Comparison of ENCODE assay signal across 19 cellular contexts in genomic region chr6:163263196-163263595, GRCh38.
DNase-seq lines count a peak whose midpoint lies in the region; ATAC-seq and TF ChIP-seq lines count a peak whose summit lies in the region.
"Had no signal": no experiment of that assay in that cellular context is flagged by ENCODE, and none has a peak within 500 bp of the region (broad histone marks: within the 10 kb centered on the region; RNA-seq: fewer than 3 reads in every experiment).

No MANE protein-coding gene starts in this region.

- intact Hi-C loops in sciatic nerve (cut with DNase I): no loop called here

- peaks cover 54% of the 10 kb centered on the region for H3K4me1 Mint-ChIP-seq in GM23338
- H3K4me1 Mint-ChIP-seq: activated CD4-positive, alpha-beta T cell treated with anti-CD3 and anti-CD28 coated beads, Interleukin-2, amount 10 ng/mL, durations not matched to agents 7 days and 5 days had no signal

- DNase-seq in SK-MEL-5 (ENCODE audit: low read depth, low spot score) (peak; percentile 84), hypothalamus (lab: John Stamatoyannopoulos, UW) (peak in 35 of 51 donors; percentile 22 to 85 (median 65)), sciatic nerve (ENCODE audit: low spot score) (no peak), GM23338 (ENCODE audit: low spot score) (no peak)
- DNase-seq in activated CD4-positive, alpha-beta T cell treated with anti-CD3 and anti-CD28 coated beads, Interleukin-2, amount 50 U/mL, for 1 hour: no peak
- DNase-seq: activated CD4-positive, alpha-beta T cell treated with anti-CD3 and anti-CD28 coated beads, Interleukin-2, amount 10 ng/mL, durations not matched to agents 7 days and 5 days; esophagus squamous epithelium; HFFc6; left colon; NCI-H146; NCI-H2227 treated with DMSO at 0.1 percent for 48 hours; NK-92 treated with Interleukin-12 subunit alpha and Interleukin-12 subunit beta, amount 100 ng/mL, for 24 hours; upper lobe of right lung had no signal

- H3K27ac Mint-ChIP-seq in GM23338: no peak overlapping the region
- H3K27ac Mint-ChIP-seq: activated CD4-positive, alpha-beta T cell treated with anti-CD3 and anti-CD28 coated beads, Interleukin-2, amount 10 ng/mL, durations not matched to agents 7 days and 5 days; HFFc6; stimulated activated memory B cell treated with anti-CD40 and anti-IgM and Interleukin-4, amounts not matched to agents 10 μg/mL and 1 μg/mL and 100 μg/mL, for 72 hours had no signal

- H3K4me3 Mint-ChIP-seq in GM23338: no peak overlapping the region
- H3K4me3 Mint-ChIP-seq: activated CD4-positive, alpha-beta T cell treated with anti-CD3 and anti-CD28 coated beads, Interleukin-2, amount 10 ng/mL, durations not matched to agents 7 days and 5 days; HFFc6; stimulated activated memory B cell treated with anti-CD40 and anti-IgM and Interleukin-4, amounts not matched to agents 10 μg/mL and 1 μg/mL and 100 μg/mL, for 72 hours had no signal

- no peak overlapping the region for H3K4me3 ChIP-seq in GM23338
- H3K4me3 ChIP-seq: ascending aorta, esophagus squamous epithelium, upper lobe of right lung had no signal

- peak overlapping the region; percentile 98 for H3K27ac ChIP-seq in cingulate gyrus (ENCODE audit: low read depth, low read length)
- H3K27ac ChIP-seq in GM23338 (ENCODE audit: low read depth): no peak overlapping the region
- H3K27ac ChIP-seq: ascending aorta, esophagus squamous epithelium, RWPE1, upper lobe of right lung had no signal

- peaks cover 33% of the 10 kb centered on the region for H3K27me3 ChIP-seq in GM23338 (ENCODE audit: insufficient read depth)
- H3K27me3 ChIP-seq: ascending aorta, upper lobe of right lung had no signal

- peaks cover 11% of the 10 kb centered on the region for H3K9me2 ChIP-seq in GM23338 (ENCODE audit: insufficient read depth)

- no peak overlapping the region for H3K4me2 ChIP-seq in GM23338

- H3K36me3 Mint-ChIP-seq in GM23338 (ENCODE audit: low read depth): peaks cover 9% of the 10 kb centered on the region; the same call in 2 of the 3 replicates
- H3K36me3 Mint-ChIP-seq: stimulated activated memory B cell treated with anti-CD40 and anti-IgM and Interleukin-4, amounts not matched to agents 10 μg/mL and 1 μg/mL and 100 μg/mL, for 72 hours had no signal

- TF ChIP-seq CTCF in GM23338 (conservative IDR thresholded peaks at IDR 0.05; ENCODE audit: low read depth in 2 of 2): no peak

- H4K20me1 ChIP-seq in GM23338 (replicated peaks; ENCODE audit: insufficient read depth): no peaks in the 10 kb centered on the region

- H3K27me3 Mint-ChIP-seq in GM23338 (ENCODE audit: insufficient read depth, low read depth, poor library complexity): peaks cover 29% of the 10 kb centered on the region
- H3K27me3 Mint-ChIP-seq: activated CD4-positive, alpha-beta T cell treated with anti-CD3 and anti-CD28 coated beads, Interleukin-2, amount 10 ng/mL, durations not matched to agents 7 days and 5 days had no signal

- in situ Hi-C loops in SK-MEL-5 (cut with HindIII; ENCODE audit: low pct_unique_long_range_greater_than_20kb, low sequenced_read_pairs): no loop called here

- H3K4me1 ChIP-seq in GM23338 (ENCODE audit: insufficient read depth): peaks cover 24% of the 10 kb centered on the region

- H2AFZ ChIP-seq in GM23338: no peak overlapping the region

- H3F3A ChIP-seq in GM23338 (replicated peaks; ENCODE audit: low read depth): peaks cover 12% of the 10 kb centered on the region

- peaks cover 10% of the 10 kb centered on the region; the same call in 1 of the 3 replicates for H3K9me3 Mint-ChIP-seq in GM23338
- H3K9me3 Mint-ChIP-seq: activated CD4-positive, alpha-beta T cell treated with anti-CD3 and anti-CD28 coated beads, Interleukin-2, amount 10 ng/mL, durations not matched to agents 7 days and 5 days; stimulated activated memory B cell treated with anti-CD40 and anti-IgM and Interleukin-4, amounts not matched to agents 10 μg/mL and 1 μg/mL and 100 μg/mL, for 72 hours had no signal

- H3K79me2 ChIP-seq in GM23338 (replicated peaks; ENCODE audit: insufficient read depth): no peaks in the 10 kb centered on the region

- ATAC-seq in sciatic nerve (peak; percentile 86), GM23338 (no peak), GM18502 (IDR thresholded peaks at IDR 0.05; ENCODE audit: poor library complexity, unreplicated experiment) (no peak), GM19397 (IDR thresholded peaks at IDR 0.05; ENCODE audit: unreplicated experiment) (no peak)
- ATAC-seq: left colon; stimulated activated memory B cell treated with anti-CD40 and anti-IgM and Interleukin-4, amounts not matched to agents 10 μg/mL and 1 μg/mL and 100 μg/mL, for 72 hours; upper lobe of right lung had no signal

- no peaks in the 10 kb centered on the region for H3K36me3 ChIP-seq in GM23338 (ENCODE audit: insufficient read depth)
- H3K36me3 ChIP-seq: ascending aorta, esophagus squamous epithelium, upper lobe of right lung had no signal

TF ChIP-seq in GM23338, 12 proteins besides CTCF, POLR2A, EP300 and RAD21 (continues in another document):
- TF ChIP-seq STAT1 (IDR thresholded peaks at IDR 0.05; ENCODE audit: unreplicated experiment): no peak
- no peak for TF ChIP-seq NANOG (IDR thresholded peaks at IDR 0.05; ENCODE audit: borderline replicate concordance)
- TF ChIP-seq CREB1 (CRISPR knock-in tag; IDR thresholded peaks at IDR 0.05; ENCODE audit: low read depth): no peak
- TF ChIP-seq ZNF114 (CRISPR knock-in tag; IDR thresholded peaks at IDR 0.05): no peak
- no peak for TF ChIP-seq EZH2 (IDR thresholded peaks at IDR 0.05; ENCODE audit: low read depth, unreplicated experiment)
- no peak for TF ChIP-seq EZH2phosphoT487 (IDR thresholded peaks at IDR 0.05; ENCODE audit: unreplicated experiment)
- TF ChIP-seq ETS1 (IDR thresholded peaks at IDR 0.05): no peak
- no peak for TF ChIP-seq REST (IDR thresholded peaks at IDR 0.05; ENCODE audit: unreplicated experiment)
- TF ChIP-seq JUNB (IDR thresholded peaks at IDR 0.05; ENCODE audit: unreplicated experiment): no peak
- no peak for TF ChIP-seq ZNF331 (CRISPR knock-in tag; IDR thresholded peaks at IDR 0.05; ENCODE audit: low read depth)

Comparison
In these comparisons a context has a peak if more than half of its experiments do, and no peak if none do; other contexts are left out.
1. DNase-seq: peak in SK-MEL-5 (single experiment) and hypothalamus (35 of 51); none in sciatic nerve (single experiment), GM23338 (single experiment) and activated CD4-positive, alpha-beta T cell treated with anti-CD3 and anti-CD28 coated beads, Interleukin-2, amount 50 U/mL, for 1 hour (single experiment).